In genomic region chr13:63731896-63732295, GRCh38 we compare ENCODE assay signal across 17 cellular contexts.
"Had no signal": no experiment of that assay in that cellular context is flagged by ENCODE, and none has a peak within 500 bp of the region (broad histone marks: within the 10 kb centered on the region; RNA-seq: fewer than 3 reads in every experiment).

No MANE protein-coding gene starts in this region.

- DNase-seq: activated CD4-positive, alpha-beta memory T cell treated with anti-CD3 and anti-CD28 coated beads for 36 hours; activated CD4-positive, alpha-beta T cell treated with anti-CD3 and anti-CD28 coated beads for 1 hour; activated effector memory CD4-positive, alpha-beta T cell treated with anti-CD3 and anti-CD28 coated beads, Interleukin-2, amount 50 U/mL, for 16 hours; activated T-cell treated with anti-CD3 and anti-CD28 coated beads, Interleukin-2, amount 50 U/mL, for 4 hours; amygdala; brain microvascular endothelial cell; dermis blood vessel endothelial cell; endodermal cell; hypothalamus; left colon; sigmoid colon; stimulated activated CD4-positive, alpha-beta T cell treated with anti-CD3 and anti-CD28 coated beads, Interleukin-2, amount 100 ng/mL, for 48 hours; stimulated activated naive CD4-positive, alpha-beta T cell treated with Interleukin-2 at 50 U/mL for 16 hours; T-cell; T1000 had no signal

- H3K27ac ChIP-seq: brain microvascular endothelial cell, sigmoid colon, suprapubic skin had no signal

- ATAC-seq: activated naive CD4-positive, alpha-beta T cell treated with anti-CD3 and anti-CD28 coated beads, Interleukin-2, amount 50 U/mL, for 72 hours; activated T-cell treated with anti-CD3 and anti-CD28 coated beads, Interleukin-2, amount 50 U/mL, for 4 hours; left colon; T-cell had no signal

- H3K4me3 ChIP-seq: sigmoid colon, suprapubic skin had no signal

- H3K4me1 ChIP-seq: sigmoid colon, suprapubic skin had no signal

- H3K27me3 ChIP-seq: brain microvascular endothelial cell, sigmoid colon, suprapubic skin had no signal

- H3K36me3 ChIP-seq: brain microvascular endothelial cell, sigmoid colon, suprapubic skin had no signal
